ENCODE assay signal across 16 cellular contexts in genomic region chr1:217563179-217563578, GRCh38.
"Had no signal": no experiment of that assay in that cellular context is flagged by ENCODE, and none has a peak within 500 bp of the region (broad histone marks: within the 10 kb centered on the region; RNA-seq: fewer than 3 reads in every experiment).

No MANE protein-coding gene starts in this region.

- H3K4me1 ChIP-seq: esophagus squamous epithelium, testis had no signal

- H3K27me3 ChIP-seq: esophagus squamous epithelium, testis had no signal

- DNase-seq: activated CD4-positive, alpha-beta T cell treated with anti-CD3 and anti-CD28 coated beads for 36 hours; activated CD8-positive, alpha-beta memory T cell treated with anti-CD3 and anti-CD28 coated beads, Interleukin-2, amount 50 U/mL, for 4 hours; activated CD8-positive, alpha-beta T cell treated with anti-CD3 and anti-CD28 coated beads for 36 hours; activated gamma-delta T cell treated with Interleukin-2 at 50 U/mL for 16 hours; activated naive CD8-positive, alpha-beta T cell treated with anti-CD3 and anti-CD28 coated beads for 36 hours; activated T-cell treated with anti-CD3 and anti-CD28 coated beads, Interleukin-2, amount 50 U/mL, for 72 hours; anterior cingulate cortex; esophagus squamous epithelium; head of caudate nucleus; stimulated activated CD4-positive, alpha-beta T cell treated with anti-CD3 and anti-CD28 coated beads, Interleukin-4, amount 100 ng/mL, for 24 hours; T1000; testis had no signal

- H3K36me3 ChIP-seq: esophagus squamous epithelium had no signal

- ATAC-seq: activated CD4-positive, alpha-beta T cell treated with anti-CD3 and anti-CD28 coated beads for 36 hours; activated CD8-positive, alpha-beta T cell treated with anti-CD3 and anti-CD28 coated beads for 36 hours; activated T-cell treated with anti-CD3 and anti-CD28 coated beads, Interleukin-2, amount 50 U/mL, for 72 hours; left lobe of liver; sciatic nerve had no signal

- H3K9me3 ChIP-seq: esophagus squamous epithelium, testis had no signal

- FAIRE-seq: colon had no signal

- H3K4me3 ChIP-seq: esophagus squamous epithelium, testis had no signal

- H3K27ac ChIP-seq: esophagus squamous epithelium, testis, VCaP had no signal
